ENCODE assay signal across 1 cellular context in genomic region chr1:161726631-161727342, GRCh38.
A peak's percentile ranks its signal among the peaks of the same experiment; 100 is the strongest.
TF ChIP-seq lines count a peak whose summit lies in the region.

No MANE protein-coding gene starts in this region.

TF ChIP-seq in HepG2, 621 proteins besides CTCF, POLR2A, EP300 and RAD21 (continued from another document and continues in another):
- 0 out of 2 replicates have a peak, but pooled peaks have one; percentile 16 for TF ChIP-seq DZIP1 (CRISPR knock-in tag; IDR thresholded peaks at IDR 0.05)
- no peak for TF ChIP-seq FOXC1 (CRISPR knock-in tag; IDR thresholded peaks at IDR 0.05; ENCODE audit: borderline replicate concordance)
- no peak for TF ChIP-seq ZNF782 (CRISPR knock-in tag; IDR thresholded peaks at IDR 0.05; ENCODE audit: borderline replicate concordance)
- TF ChIP-seq ZNF512B (CRISPR knock-in tag; IDR thresholded peaks at IDR 0.05; ENCODE audit: borderline replicate concordance), result no peak
- TF ChIP-seq BCL6 (CRISPR knock-in tag; IDR thresholded peaks at IDR 0.05), result 0 out of 2 replicates have a peak, but pooled peaks have one; percentile 6
- no peak for TF ChIP-seq ZMYM2 (CRISPR knock-in tag; IDR thresholded peaks at IDR 0.05)
- TF ChIP-seq MATR3 (CRISPR knock-in tag; IDR thresholded peaks at IDR 0.05), result no peak
- TF ChIP-seq ZNF609 (CRISPR knock-in tag; IDR thresholded peaks at IDR 0.05; ENCODE audit: borderline replicate concordance), result 0 out of 2 replicates have a peak, but pooled peaks have one; percentile 32
- no peak for TF ChIP-seq FOXP4 (CRISPR knock-in tag; IDR thresholded peaks at IDR 0.05)
- TF ChIP-seq MAFG (CRISPR knock-in tag; IDR thresholded peaks at IDR 0.05), result no peak
- no peak for TF ChIP-seq RBM39 (IDR thresholded peaks at IDR 0.05; ENCODE audit: low read depth, low read length, poor library complexity, severe bottlenecking)
- TF ChIP-seq ZNF709 (CRISPR knock-in tag; IDR thresholded peaks at IDR 0.05), result no peak
- peak; percentile 49; the same call in 1 of the 2 replicates for TF ChIP-seq MIER2 (CRISPR knock-in tag; IDR thresholded peaks at IDR 0.05)
- no peak for TF ChIP-seq LBX2 (CRISPR knock-in tag; IDR thresholded peaks at IDR 0.05; ENCODE audit: borderline replicate concordance)
- TF ChIP-seq SRY (CRISPR knock-in tag; IDR thresholded peaks at IDR 0.05), result no peak
- no peak for TF ChIP-seq ZNF260 (CRISPR knock-in tag; IDR thresholded peaks at IDR 0.05; ENCODE audit: borderline replicate concordance, low read depth)
- no peak for TF ChIP-seq PRDM15 (CRISPR knock-in tag; IDR thresholded peaks at IDR 0.05)
- peak; percentile 49; the same call in 1 of the 2 replicates for TF ChIP-seq PHF20 (CRISPR knock-in tag; IDR thresholded peaks at IDR 0.05)
- TF ChIP-seq ZNF691 (CRISPR knock-in tag; IDR thresholded peaks at IDR 0.05; ENCODE audit: borderline replicate concordance, low read depth), result no peak
- no peak for TF ChIP-seq NPAS2 (CRISPR knock-in tag; IDR thresholded peaks at IDR 0.05; ENCODE audit: borderline replicate concordance)
- TF ChIP-seq MLX (CRISPR knock-in tag; IDR thresholded peaks at IDR 0.05), result no peak
- TF ChIP-seq ZBTB2 (CRISPR knock-in tag; IDR thresholded peaks at IDR 0.05; ENCODE audit: low read depth), result peak; percentile 60; the same call in 1 of the 2 replicates
- TF ChIP-seq ARID4A (CRISPR knock-in tag; IDR thresholded peaks at IDR 0.05; ENCODE audit: borderline replicate concordance), result peak; percentile 39; the same call in 1 of the 2 replicates
- TF ChIP-seq ZNF597 (CRISPR knock-in tag; IDR thresholded peaks at IDR 0.05), result no peak
